23 cellular contexts compared by ENCODE assay signal in genomic region chr6:3899970-3900439, GRCh38. TPM values are rescaled to one million over a fixed set of nuclear protein-coding genes. Genes with fewer than 3 reads are reported as not detected.
DNase-seq lines count a peak whose midpoint lies in the region; ATAC-seq and TF ChIP-seq lines count a peak whose summit lies in the region.
"Had no signal": no experiment of that assay in that cellular context is flagged by ENCODE, and none has a peak within 500 bp of the region (broad histone marks: within the 10 kb centered on the region; RNA-seq: fewer than 3 reads in every experiment).

No MANE protein-coding gene starts in this region.

- in situ Hi-C loops in IMR-90 (cut with MboI; ENCODE audit: low sequenced_read_pairs): no loop called here

- TF ChIP-seq CTCF in C4-2B (conservative IDR thresholded peaks at IDR 0.05) (no peak), IMR-90 (conservative IDR thresholded peaks at IDR 0.05; ENCODE audit: low read depth, low read length) (no peak), omental fat pad (IDR thresholded peaks at IDR 0.05) (no peak)

- no peaks in the 10 kb centered on the region for H3K9me1 ChIP-seq in IMR-90 (ENCODE audit: insufficient read depth, low read length)

- H4K8ac ChIP-seq in IMR-90 (ENCODE audit: low read depth in 2 of 2, low read length in 2 of 2): no peak overlapping the region

- H4K20me1 ChIP-seq in IMR-90 (ENCODE audit: insufficient read depth, low read length): no peaks in the 10 kb centered on the region

- no peak overlapping the region for H3K9ac ChIP-seq in IMR-90 (ENCODE audit: low read depth, low read length)

- no peaks in the 10 kb centered on the region for H3K79me1 ChIP-seq in IMR-90 (ENCODE audit: low read depth in 1 of 2, low read length in 2 of 2)

- H3K14ac ChIP-seq in IMR-90 (replicated peaks; ENCODE audit: low read depth, low read length): no peak overlapping the region

- no peak overlapping the region for H2AFZ ChIP-seq in IMR-90 (replicated peaks; ENCODE audit: low read length, poor library complexity)

- H2BK20ac ChIP-seq in IMR-90 (ENCODE audit: low read depth, low read length): no peak overlapping the region

- 70% methylated on average over 2 of the region's 14 CpGs; no CpG with 5 or more reads in 1 of the 2 experiments for WGBS in IMR-90 (ENCODE audit: extremely low coverage in 2 of 2, insufficient read length in 1 of 2), 2 experiments

- H2BK15ac ChIP-seq in IMR-90 (ENCODE audit: low read depth, low read length): no peak overlapping the region

- CTCF ChIA-PET in IMR-90 (lab: Yijun Ruan, JAX): no interaction called here

- POLR2A ChIA-PET in IMR-90 (lab: Charles Lee; ENCODE audit: unreplicated experiment): no interaction called here

- no peak overlapping the region for H3K4me2 ChIP-seq in IMR-90 (ENCODE audit: low read depth, low read length)
- H3K4me2 ChIP-seq: A549 had no signal

- TF ChIP-seq RAD21 in IMR-90 (IDR thresholded peaks at IDR 0.05; ENCODE audit: low read length): no peak

- intact Hi-C loops in IMR-90 (cut with micrococcal nuclease): no loop called here

- no peaks in the 10 kb centered on the region for H3K36me3 ChIP-seq in IMR-90 (ENCODE audit: control insufficient read depth, insufficient read depth, low read length)
- H3K36me3 ChIP-seq: ascending aorta had no signal

- no peak overlapping the region for H4K91ac ChIP-seq in IMR-90 (ENCODE audit: insufficient read depth, low read depth, low read length)

- H3K27me3 ChIP-seq in IMR-90 (ENCODE audit: control insufficient read depth, insufficient read depth, low read length): no peaks in the 10 kb centered on the region
- H3K27me3 ChIP-seq: ascending aorta had no signal

- no peak overlapping the region for H3K18ac ChIP-seq in IMR-90 (ENCODE audit: low read depth, low read length)

- DNase-seq in IMR-90 (no peak), SW480 (ENCODE audit: low spot score) (peak; percentile 67), kidney glomerular epithelial cell (lab: John Stamatoyannopoulos, UW) (peak; percentile 6), omental fat pad (ENCODE audit: low spot score) (no peak), amniotic stem cell (lab: John Stamatoyannopoulos, UW) (no peak), occipital lobe (lab: John Stamatoyannopoulos, UW) (no peak)
- DNase-seq: activated CD4-positive, alpha-beta T cell treated with anti-CD3 and anti-CD28 coated beads, Interleukin-2, amount 50 U/mL, for 1 hour; activated naive CD4-positive, alpha-beta T cell treated with anti-CD3 and anti-CD28 coated beads, Interleukin-2, amount 10 ng/mL, durations not matched to agents 7 days and 5 days; Caco-2; EL; H9; NCI-H1105 treated with DMSO at 0.1 percent for 48 hours; NCI-H526; nucleus accumbens; retina; T-helper 9 cell had no signal

- H3K27ac ChIP-seq in C4-2B: peak overlapping the region; percentile 2; the same call in 1 of the 2 replicates
- no peak overlapping the region for H3K27ac ChIP-seq in IMR-90 (ENCODE audit: insufficient read depth, low read length)
- H3K27ac ChIP-seq: A549, ascending aorta had no signal

- no peak overlapping the region for H4K5ac ChIP-seq in IMR-90 (ENCODE audit: low read depth, low read length)

- BruUV-seq in IMR-90 (replicated peaks; lab: Mats Ljungman, UMichigan): no TSS peak

- H3K4ac ChIP-seq in IMR-90 (ENCODE audit: low read depth, low read length): no peak overlapping the region

- no peak overlapping the region for H3K23ac ChIP-seq in IMR-90 (ENCODE audit: low read depth, low read length)

- ATAC-seq in IMR-90 (ENCODE audit: low read depth) (no peak), omental fat pad (ENCODE audit: low FRiP score) (no peak), HG02763 (IDR thresholded peaks at IDR 0.05; ENCODE audit: unreplicated experiment) (no peak)
- ATAC-seq: A549; Right ventricle myocardium inferior; stimulated activated effector memory CD8-positive, alpha-beta T cell treated with anti-CD3 and anti-CD28 coated beads, Interleukin-12 subunit alpha, Interleukin-12 subunit beta, amount 100 ng/mL, for 72 hours; WTC11 had no signal

- H2BK5ac ChIP-seq in IMR-90 (ENCODE audit: low read depth, low read length, poor library complexity, severe bottlenecking): no peak overlapping the region

- H2AK9ac ChIP-seq in IMR-90 (replicated peaks; ENCODE audit: low read depth, low read length, poor library complexity): no peak overlapping the region

- H2BK120ac ChIP-seq in IMR-90 (ENCODE audit: low read depth, low read length): no peak overlapping the region

- H2AK5ac ChIP-seq in IMR-90 (ENCODE audit: low read depth, low read length): 0 out of 2 replicates have a peak overlapping the region, but pooled peaks have one; percentile 5

- dilution Hi-C loops in IMR-90 (cut with HindIII; ENCODE audit: low sequenced_read_pairs, unreplicated experiment): no loop called here

- no peaks in the 10 kb centered on the region for H3K9me3 ChIP-seq in IMR-90 (ENCODE audit: control insufficient read depth, insufficient read depth, low read length)
- H3K9me3 ChIP-seq: A549, ascending aorta had no signal

- H3K4me3 ChIP-seq in IMR-90 (ENCODE audit: insufficient read depth, low read depth, low read length): no peak overlapping the region
- H3K4me3 ChIP-seq: A549, ascending aorta had no signal

- no peak overlapping the region for H3K56ac ChIP-seq in IMR-90 (ENCODE audit: extremely low read depth, insufficient read depth, low read length)

- no peaks in the 10 kb centered on the region for H3K4me1 ChIP-seq in IMR-90 (ENCODE audit: control insufficient read depth, insufficient read depth, low read length)
- H3K4me1 ChIP-seq: A549 had no signal

- TF ChIP-seq POLR2A in IMR-90 (IDR thresholded peaks at IDR 0.05; ENCODE audit: low read depth, low read length): no peak

TF ChIP-seq in IMR-90, 13 proteins besides CTCF, POLR2A, EP300 and RAD21:
- TF ChIP-seq SMC3 (IDR thresholded peaks at IDR 0.05; ENCODE audit: low read depth, low read length): no peak
- TF ChIP-seq ELK1 (IDR thresholded peaks at IDR 0.05; ENCODE audit: borderline replicate concordance, low read depth, low read length): no peak
- TF ChIP-seq CHD1 (IDR thresholded peaks at IDR 0.05; ENCODE audit: low read depth, low read length): no peak
- no peak for TF ChIP-seq NFE2L2 (IDR thresholded peaks at IDR 0.05; ENCODE audit: low read depth, low read length)
- no peak for TF ChIP-seq MAFK (IDR thresholded peaks at IDR 0.05; ENCODE audit: low read depth, low read length)
- no peak for TF ChIP-seq MXI1 (IDR thresholded peaks at IDR 0.05; ENCODE audit: borderline replicate concordance, low read depth, low read length)
- TF ChIP-seq BHLHE40 (IDR thresholded peaks at IDR 0.05; ENCODE audit: low read depth, low read length): no peak
- no peak for TF ChIP-seq CEBPB (IDR thresholded peaks at IDR 0.05; ENCODE audit: low read depth, low read length)
- TF ChIP-seq RCOR1 (IDR thresholded peaks at IDR 0.05; ENCODE audit: insufficient replicate concordance, low read length): no peak
- no peak for TF ChIP-seq MAZ (IDR thresholded peaks at IDR 0.05; ENCODE audit: borderline replicate concordance, low read depth, low read length)
- TF ChIP-seq FOS (IDR thresholded peaks at IDR 0.05; ENCODE audit: low read depth, low read length): no peak
- no peak for TF ChIP-seq RFX5 (IDR thresholded peaks at IDR 0.05; ENCODE audit: low read depth, low read length)
- TF ChIP-seq USF2 (IDR thresholded peaks at IDR 0.05; ENCODE audit: low read depth, low read length): no peak
TF ChIP-seq in IMR-90: peak in this region for 0.

RNA-seq across cellular contexts. Expression of gene FAM50B, which starts 50.8 kb away (rescaled TPM):
- total RNA-seq in IMR-90 (2012; rRNA removed) (3.9 and 4.1 TPM in 2 replicates), omental fat pad (10 to 100 TPM in 1 of 4 donors, 1 to 10 TPM in 3; 5.6 to 11.7 (median 6.7) TPM), occipital lobe (20.6 TPM)
- 7.4 and 8.0 TPM in 2 replicates for polyA plus RNA-seq in IMR-90 (2012; rRNA removed)
- 6.4 and 11.4 TPM in 2 replicates for polyA plus RNA-seq in IMR-90 (2012; cell fraction: cytosol; rRNA removed)
- polyA plus RNA-seq in IMR-90 (2012; cell fraction: nucleus; rRNA removed; ENCODE audit: low replicate concordance): 3.2 and 5.5 TPM in 2 replicates
- total RNA-seq: Caco-2 had no signal

Comparison
In these comparisons a context has a peak if more than half of its experiments do, and no peak if none do; other contexts are left out.
1. DNase-seq: peak in SW480 (single experiment) and kidney glomerular epithelial cell (single experiment); none in IMR-90 (single experiment), omental fat pad (single experiment), amniotic stem cell (single experiment) and occipital lobe (single experiment).